Comparison of ENCODE assay signal across 16 cellular contexts in genomic region chr7:4025211-4025610, GRCh38.
"Had no signal": no experiment of that assay in that cellular context is flagged by ENCODE, and none has a peak within 500 bp of the region (broad histone marks: within the 10 kb centered on the region; RNA-seq: fewer than 3 reads in every experiment).

No MANE protein-coding gene starts in this region.

- H3K4me2 ChIP-seq: hepatocyte had no signal

- H2AFZ ChIP-seq: hepatocyte had no signal

- H3K4me1 ChIP-seq: foreskin keratinocyte, stomach, thyroid gland, upper lobe of left lung had no signal

- H3K27ac ChIP-seq: foreskin keratinocyte, hepatocyte, stomach, thyroid gland, upper lobe of left lung had no signal

- H3K27me3 ChIP-seq: foreskin keratinocyte, hepatocyte, stomach, thyroid gland, upper lobe of left lung had no signal

- DNase-seq: central memory CD4-positive, alpha-beta T cell; cortex of kidney; effector memory CD8-positive, alpha-beta T cell; foreskin keratinocyte; head of caudate nucleus; left colon; mammary epithelial cell; naive thymus-derived CD4-positive, alpha-beta T cell; right cardiac atrium; small intestine; stimulated activated CD4-positive, alpha-beta T cell treated with anti-CD3 and anti-CD28 coated beads, Interleukin-12 subunit alpha, Interleukin-12 subunit beta, amount 100 ng/mL, for 4 hours; stimulated activated naive CD4-positive, alpha-beta T cell; stomach; thyroid gland; upper lobe of left lung had no signal

- ATAC-seq: effector memory CD8-positive, alpha-beta T cell; foreskin keratinocyte; left colon; naive thymus-derived CD4-positive, alpha-beta T cell; right cardiac atrium had no signal

- H3K9me3 ChIP-seq: thyroid gland, upper lobe of left lung had no signal

- H3K36me3 ChIP-seq: stomach, thyroid gland, upper lobe of left lung had no signal

- H3K79me2 ChIP-seq: hepatocyte had no signal

- H3K4me3 Mint-ChIP-seq: effector memory CD8-positive, alpha-beta T cell; naive thymus-derived CD4-positive, alpha-beta T cell had no signal

- H3K4me3 ChIP-seq: hepatocyte, stomach, thyroid gland, upper lobe of left lung had no signal

- H3K27ac Mint-ChIP-seq: effector memory CD8-positive, alpha-beta T cell; naive thymus-derived CD4-positive, alpha-beta T cell had no signal
